Comparison of ENCODE assay signal across 29 cellular contexts in the genomic region with DNA sequence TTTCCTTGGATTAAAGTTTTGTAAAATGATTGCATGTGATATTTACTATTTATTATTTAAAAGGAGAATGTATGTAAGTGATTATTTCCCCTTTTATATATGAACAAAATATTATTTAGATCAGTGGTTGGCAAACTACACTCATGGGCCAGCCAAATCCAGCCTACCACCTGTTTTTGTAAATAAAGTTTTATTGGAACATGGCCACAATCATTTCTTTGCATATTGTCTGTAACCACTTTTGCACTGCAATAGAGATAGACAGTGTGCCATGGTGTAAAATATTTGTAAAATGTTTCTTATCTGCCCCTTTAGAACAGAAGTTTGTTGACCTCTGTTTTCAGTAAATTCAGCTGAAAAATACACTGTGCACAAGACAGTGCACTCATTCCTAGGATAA.
"Had no signal": no experiment of that assay in that cellular context is flagged by ENCODE, and none has a peak within 500 bp of the region (broad histone marks: within the 10 kb centered on the region; RNA-seq: fewer than 3 reads in every experiment).

No MANE protein-coding gene starts in this region.

- FAIRE-seq: colon, endometrium, endothelial cell of umbilical vein, frontal cortex had no signal

- H3K27ac ChIP-seq: colonic mucosa, coronary artery, dorsolateral prefrontal cortex, epithelial cell of prostate, esophagus muscularis mucosa, esophagus squamous epithelium, foreskin keratinocyte, gastrocnemius medialis, gastroesophageal sphincter, heart left ventricle, heart right ventricle, hepatocyte had no signal

- H3K27ac Mint-ChIP-seq: dendritic cell treated with granulocyte-macrophage colony-stimulating factor and Interleukin-4, amounts not matched to agents 40 ng/mL and 50 ng/mL, for 4 days; effector memory CD8-positive, alpha-beta T cell; endodermal cell had no signal

- H3K9me3 ChIP-seq: colonic mucosa, esophagus muscularis mucosa, esophagus squamous epithelium, gastrocnemius medialis, gastroesophageal sphincter, heart left ventricle, heart right ventricle had no signal

- H3K79me2 ChIP-seq: hepatocyte had no signal

- DNase-seq: colonic mucosa; cortex of kidney; dermis blood vessel endothelial cell; dorsolateral prefrontal cortex; effector CD4-positive, alpha-beta T cell; effector CD8-positive, alpha-beta T cell; effector memory CD4-positive, alpha-beta T cell; effector memory CD8-positive, alpha-beta T cell; endodermal cell; erythroblast; esophagus squamous epithelium; foreskin fibroblast; foreskin keratinocyte; foreskin melanocyte; gastrocnemius medialis; head of caudate nucleus; heart left ventricle; heart right ventricle had no signal

- H3K27me3 ChIP-seq: colonic mucosa, esophagus muscularis mucosa, esophagus squamous epithelium, gastrocnemius medialis, gastroesophageal sphincter, hepatocyte had no signal

- H2AFZ ChIP-seq: hepatocyte had no signal

- H3K36me3 ChIP-seq: colonic mucosa, esophagus muscularis mucosa, esophagus squamous epithelium, gastrocnemius medialis, gastroesophageal sphincter, heart left ventricle, heart right ventricle had no signal

- H3K4me3 Mint-ChIP-seq: dendritic cell treated with granulocyte-macrophage colony-stimulating factor and Interleukin-4, amounts not matched to agents 40 ng/mL and 50 ng/mL, for 4 days; effector memory CD8-positive, alpha-beta T cell; endodermal cell had no signal

- H3K4me2 ChIP-seq: hepatocyte had no signal

- ATAC-seq: effector memory CD8-positive, alpha-beta T cell; esophagus mucosa; foreskin keratinocyte; gastrocnemius medialis; gastroesophageal sphincter; heart left ventricle; heart right ventricle had no signal

- H3K4me3 ChIP-seq: colonic mucosa, coronary artery, dorsolateral prefrontal cortex, esophagus muscularis mucosa, esophagus squamous epithelium, gastrocnemius medialis, gastroesophageal sphincter, heart left ventricle, heart right ventricle, hepatocyte had no signal

- H3K27me3 Mint-ChIP-seq: dendritic cell treated with granulocyte-macrophage colony-stimulating factor and Interleukin-4, amounts not matched to agents 40 ng/mL and 50 ng/mL, for 4 days; effector memory CD8-positive, alpha-beta T cell had no signal

- H3K9me3 Mint-ChIP-seq: dendritic cell treated with granulocyte-macrophage colony-stimulating factor and Interleukin-4, amounts not matched to agents 40 ng/mL and 50 ng/mL, for 4 days; endodermal cell had no signal

- H3K4me1 ChIP-seq: colonic mucosa, esophagus muscularis mucosa, esophagus squamous epithelium, foreskin keratinocyte, gastrocnemius medialis, gastroesophageal sphincter, heart left ventricle, heart right ventricle had no signal
